In the genomic region with DNA sequence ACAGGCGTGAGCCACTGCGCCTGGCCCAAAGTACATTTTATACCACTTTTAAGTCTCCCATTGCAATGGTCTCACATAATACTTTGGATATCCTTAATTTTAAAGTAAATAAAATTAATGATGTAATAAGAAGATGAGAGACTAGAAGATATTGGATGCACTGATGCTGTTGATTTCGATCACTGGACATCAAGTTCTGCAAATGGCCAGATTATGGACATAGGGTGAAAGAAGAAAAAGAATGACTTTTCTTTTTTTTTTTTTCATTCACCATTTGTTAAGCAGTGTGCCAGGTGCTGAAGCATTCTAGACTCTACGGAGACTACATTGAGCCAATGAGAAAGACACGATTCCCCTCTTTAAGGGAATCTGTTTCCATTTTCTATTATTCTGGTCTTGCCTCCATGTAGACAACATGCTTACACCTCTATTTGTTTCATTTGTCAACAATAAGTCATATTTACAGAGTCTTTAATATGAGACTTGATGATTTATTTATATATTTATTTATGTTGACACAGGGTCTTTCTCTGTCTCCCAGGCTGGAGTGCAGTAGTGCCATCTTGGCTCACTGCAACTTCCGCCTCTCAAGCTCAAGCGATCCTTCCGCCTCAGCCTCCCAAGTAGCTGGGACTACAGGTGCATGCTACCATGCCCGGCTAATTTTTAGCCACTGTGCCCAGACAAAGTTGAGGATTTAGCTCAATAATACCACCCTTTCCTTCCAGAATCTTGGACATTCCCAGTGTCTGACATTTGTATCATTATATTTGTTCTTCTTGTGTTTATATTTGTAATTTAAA, we compare ENCODE assay signal across 1 cellular context.
TF ChIP-seq lines count a peak whose summit lies in the region.

No MANE protein-coding gene starts in this region.

TF ChIP-seq in IMR-90, 13 proteins besides CTCF, POLR2A, EP300 and RAD21:
- TF ChIP-seq, protein P1, sequence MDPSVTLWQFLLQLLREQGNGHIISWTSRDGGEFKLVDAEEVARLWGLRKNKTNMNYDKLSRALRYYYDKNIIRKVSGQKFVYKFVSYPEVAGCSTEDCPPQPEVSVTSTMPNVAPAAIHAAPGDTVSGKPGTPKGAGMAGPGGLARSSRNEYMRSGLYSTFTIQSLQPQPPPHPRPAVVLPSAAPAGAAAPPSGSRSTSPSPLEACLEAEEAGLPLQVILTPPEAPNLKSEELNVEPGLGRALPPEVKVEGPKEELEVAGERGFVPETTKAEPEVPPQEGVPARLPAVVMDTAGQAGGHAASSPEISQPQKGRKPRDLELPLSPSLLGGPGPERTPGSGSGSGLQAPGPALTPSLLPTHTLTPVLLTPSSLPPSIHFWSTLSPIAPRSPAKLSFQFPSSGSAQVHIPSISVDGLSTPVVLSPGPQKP (IDR thresholded peaks at IDR 0.05; ENCODE audit: borderline replicate concordance, low read depth, low read length): no peak
- no peak for TF ChIP-seq NFE2L2 (IDR thresholded peaks at IDR 0.05; ENCODE audit: low read depth, low read length)
TF ChIP-seq in IMR-90: peak in this region for 0.
